Comparison of ENCODE assay signal across 7 cellular contexts in genomic region chr9:106623558-106623957, GRCh38.
"Had no signal": no experiment of that assay in that cellular context is flagged by ENCODE, and none has a peak within 500 bp of the region (broad histone marks: within the 10 kb centered on the region; RNA-seq: fewer than 3 reads in every experiment).

No MANE protein-coding gene starts in this region.

- DNase-seq: GDM1, GF-D8 had no signal

- FAIRE-seq: G401.6, GM12891, GM12892, GM18507, GM19239 had no signal
